8 cellular contexts compared by ENCODE assay signal in genomic region chr7:139340808-139341057, GRCh38. TPM values are rescaled to one million over a fixed set of nuclear protein-coding genes. Genes with fewer than 3 reads are reported as not detected.
A peak's percentile ranks its signal among the peaks of the same experiment; 100 is the strongest.
DNase-seq lines count a peak whose midpoint lies in the region; ATAC-seq and TF ChIP-seq lines count a peak whose summit lies in the region.

No MANE protein-coding gene starts in this region.

- ATAC-seq in upper lobe of right lung (no peak), GM19328 (IDR thresholded peaks at IDR 0.05; ENCODE audit: unreplicated experiment) (no peak)

- no peaks in the 10 kb centered on the region for H3K36me3 ChIP-seq in BJ (ENCODE audit: control insufficient read depth, insufficient read depth, low read length)
- H3K36me3 ChIP-seq in upper lobe of right lung = peaks cover 6% of the 10 kb centered on the region

- H3K4me3 ChIP-seq in BJ (ENCODE audit: low read depth, low read length) (peak overlapping the region; percentile 91), HL-60 (replicated peaks; ENCODE audit: insufficient read depth, low read length) (peak overlapping the region; percentile 75), astrocyte of the spinal cord (ENCODE audit: low read depth, low read length) (peak overlapping the region; percentile 89), lower leg skin (ENCODE audit: low read depth, poor library complexity, severe bottlenecking) (peak overlapping the region; percentile 72), upper lobe of right lung (peak overlapping the region; percentile 90)

- TF ChIP-seq POLR2A in lower leg skin (IDR thresholded peaks at IDR 0.05) = no peak

- H3K4me1 ChIP-seq in upper lobe of right lung = peaks cover 6% of the 10 kb centered on the region

- WGBS in lower leg skin, 2 donors = 0% methylated on average over 9 of the region's 9 CpGs

- H3K27me3 ChIP-seq in BJ (ENCODE audit: control insufficient read depth, insufficient read depth, low read length) (no peaks in the 10 kb centered on the region), HL-60 (ENCODE audit: insufficient read depth, poor library complexity, severe bottlenecking) (no peaks in the 10 kb centered on the region), upper lobe of right lung (no peaks in the 10 kb centered on the region)

- intact Hi-C loops in lower leg skin (cut with DNase I; ENCODE audit: low total_unique reads) (no loop called here), upper lobe of right lung (cut with DNase I) (no loop called here)

- TF ChIP-seq CTCF in BJ (IDR thresholded peaks at IDR 0.05; ENCODE audit: insufficient read depth, low read depth, low read length) (no peak), HL-60 (IDR thresholded peaks at IDR 0.05; ENCODE audit: insufficient read depth, low read length) (no peak), astrocyte of the spinal cord (IDR thresholded peaks at IDR 0.05; ENCODE audit: low read depth, low read length) (no peak), lower leg skin (IDR thresholded peaks at IDR 0.05) (no peak), upper lobe of right lung (IDR thresholded peaks at IDR 0.05) (no peak)

- CTCF ChIA-PET in BJ (lab: Yijun Ruan, JAX) = no interaction called here

- DNase-seq in BJ (ENCODE audit: low read depth) (no peak), HL-60 (ENCODE audit: low read depth in 1 of 2, low spot score in 1 of 2) (no peak), astrocyte of the spinal cord (ENCODE audit: low read depth, low spot score) (no peak), lower leg skin (ENCODE audit: low spot score in 2 of 2) (no peak), upper lobe of right lung (peak; percentile 85), cerebellar cortex (ENCODE audit: low spot score) (no peak), G401 (ENCODE audit: low spot score) (no peak)

- in situ Hi-C loops in astrocyte of the spinal cord (cut with HindIII; ENCODE audit: low sequenced_read_pairs) (no loop called here), G401 (cut with HindIII; ENCODE audit: low sequenced_read_pairs) (no loop called here)

- H3K27ac ChIP-seq in HL-60 (replicated peaks) (peak overlapping the region; percentile 99), upper lobe of right lung (peak overlapping the region; percentile 100)

- no peaks in the 10 kb centered on the region for H3K9me3 ChIP-seq in upper lobe of right lung

- POLR2A ChIA-PET in BJ (lab: Charles Lee) = interaction anchor here (1.0 kb wide), 1 partner anchor 19 kb away, joined by 5 read pairs; the partner anchor contains the start of gene LUC7L2

RNA-seq across cellular contexts. Expression of gene FMC1, which starts 0.4 kb away (rescaled TPM):
- polyA plus RNA-seq in BJ (2011; rRNA removed) = 9.9 and 12.1 TPM in 2 replicates
- 5.4 and 6.5 TPM in 2 replicates for polyA minus RNA-seq in BJ (2011; rRNA and poly(A)+ RNA removed)
- total RNA-seq in lower leg skin (10 to 100 TPM in 2 of 4 donors, 1 to 10 TPM in 2; 3.9 to 12.3 (median 8.0) TPM), upper lobe of right lung (11.4 TPM)
- total RNA-seq in G401 (2014; rRNA removed; shearing (Covaris generic)) = 12.3 and 15.1 TPM in 2 replicates

RNA-seq across cellular contexts. Expression of gene LUC7L2, which starts 19.0 kb away (rescaled TPM):
- 22.3 and 34.9 TPM in 2 replicates for polyA plus RNA-seq in BJ (2011; rRNA removed)
- 14.7 and 19.7 TPM in 2 replicates for polyA minus RNA-seq in BJ (2011; rRNA and poly(A)+ RNA removed)
- 10 to 100 TPM; 48.7 to 71.7 (median 56.8) TPM for total RNA-seq in lower leg skin
- 79.5 TPM for total RNA-seq in upper lobe of right lung
- total RNA-seq in G401 (2014; rRNA removed; shearing (Covaris generic)) = 53.2 and 71.8 TPM in 2 replicates
